15 cellular contexts compared by ENCODE assay signal in genomic region chr1:192439373-192440025, GRCh38.
A peak's percentile ranks its signal among the peaks of the same experiment; 100 is the strongest.
DNase-seq lines count a peak whose midpoint lies in the region; ATAC-seq, FAIRE-seq and TF ChIP-seq lines count a peak whose summit lies in the region.
"Had no signal": no experiment of that assay in that cellular context is flagged by ENCODE, and none has a peak within 500 bp of the region (broad histone marks: within the 10 kb centered on the region; RNA-seq: fewer than 3 reads in every experiment).

No MANE protein-coding gene starts in this region.

- H4K5ac ChIP-seq in mesendoderm (ENCODE audit: low read length), result no peak overlapping the region

- no peak overlapping the region for H3K18ac ChIP-seq in mesendoderm (ENCODE audit: low read length)

- FAIRE-seq in HepG2 (lab: Jason Lieb, UNC), result no peak

- no peak for TF ChIP-seq RAD21 in HepG2 (CRISPR knock-in tag; IDR thresholded peaks at IDR 0.05)

- H3K9me3 ChIP-seq in HepG2 (ENCODE audit: low read length), result no peaks in the 10 kb centered on the region
- no peaks in the 10 kb centered on the region for H3K9me3 ChIP-seq in right lobe of liver
- H3K9me3 ChIP-seq in SU-DHL-6 (ENCODE audit: insufficient read depth, low read length), result no peaks in the 10 kb centered on the region
- no peaks in the 10 kb centered on the region for H3K9me3 ChIP-seq in aorta (ENCODE audit: control insufficient read depth, low read length)
- H3K9me3 ChIP-seq: BE2C had no signal

- H4K20me1 ChIP-seq in HepG2 (ENCODE audit: insufficient read depth, low read length) (no peaks in the 10 kb centered on the region), SU-DHL-6 (ENCODE audit: low read depth, low read length) (no peaks in the 10 kb centered on the region)

- H3K79me2 ChIP-seq in HepG2 (ENCODE audit: insufficient read depth, low read length) (no peaks in the 10 kb centered on the region), SU-DHL-6 (ENCODE audit: insufficient read depth, low read length) (no peaks in the 10 kb centered on the region), mesendoderm (ENCODE audit: control insufficient read depth, insufficient read depth, low read length) (no peaks in the 10 kb centered on the region)

- H3K79me1 ChIP-seq in mesendoderm (ENCODE audit: low read length), result no peaks in the 10 kb centered on the region

- peaks cover 0 to 16% (median 4%) of the 10 kb centered on the region in 5 donors for H3K27me3 Mint-ChIP-seq in naive thymus-derived CD8-positive, alpha-beta T cell

- no peak overlapping the region for H3K4me3 Mint-ChIP-seq in naive thymus-derived CD8-positive, alpha-beta T cell
- H3K4me3 Mint-ChIP-seq: T-helper 2 cell treated with Interferon-gamma antibody and Interleukin-4, amounts not matched to agents 5 μg/mL and 100 μg/mL, for 36 hours had no signal

- H3K27ac ChIP-seq in HepG2 (ENCODE audit: extremely low read length, insufficient read depth, low read length), result no peak overlapping the region
- no peak overlapping the region for H3K27ac ChIP-seq in right lobe of liver
- H3K27ac ChIP-seq in SU-DHL-6 (ENCODE audit: low read depth, low read length), result no peak overlapping the region
- no peak overlapping the region for H3K27ac ChIP-seq in mesendoderm (ENCODE audit: low read depth, low read length)
- H3K27ac ChIP-seq in aorta (ENCODE audit: low read depth in 1 of 2, low read length in 2 of 2), result no peak overlapping the region

- in situ Hi-C loops in HepG2 (cut with HindIII; ENCODE audit: extremely low pct_ligation_motif_present, low pct_unique_long_range_greater_than_20kb), result no loop called here

- H2BK5ac ChIP-seq in mesendoderm (ENCODE audit: low read length), result no peak overlapping the region

- no peak overlapping the region for H3K4ac ChIP-seq in mesendoderm (ENCODE audit: low read depth, low read length)

- no peak overlapping the region for H3K56ac ChIP-seq in mesendoderm (ENCODE audit: low read length)

- no peaks in the 10 kb centered on the region for H3K9me3 Mint-ChIP-seq in naive thymus-derived CD8-positive, alpha-beta T cell
- H3K9me3 Mint-ChIP-seq: T-helper 2 cell treated with Interferon-gamma antibody and Interleukin-4, amounts not matched to agents 5 μg/mL and 100 μg/mL, for 36 hours had no signal

- H2AFZ ChIP-seq in HepG2 (ENCODE audit: low read length) (no peak overlapping the region), SU-DHL-6 (ENCODE audit: low read depth, low read length, severe bottlenecking) (peak overlapping the region; percentile 23)

- CTCF ChIA-PET in HepG2 (lab: Yijun Ruan, JAX; ENCODE audit: low intra/inter-chr PET ratio, low total read pairs), result no interaction called here

- no peak for ATAC-seq in HepG2
- ATAC-seq in right lobe of liver, result no peak
- ATAC-seq in aorta (ENCODE audit: low FRiP score), result no peak
- no peak for ATAC-seq in naive thymus-derived CD8-positive, alpha-beta T cell
- ATAC-seq in GM19463 (IDR thresholded peaks at IDR 0.05; ENCODE audit: unreplicated experiment), result no peak

- intact Hi-C loops in HepG2 (cut with micrococcal nuclease; ENCODE audit: unreplicated experiment), result no loop called here
- intact Hi-C loops in right lobe of liver (cut with DNase I), result no loop called here
- intact Hi-C loops in aorta (cut with DNase I), result no loop called here

- no peaks in the 10 kb centered on the region for H3K4me1 Mint-ChIP-seq in naive thymus-derived CD8-positive, alpha-beta T cell

- H3K4me2 ChIP-seq in HepG2 (ENCODE audit: low read depth, low read length) (no peak overlapping the region), SU-DHL-6 (ENCODE audit: low read depth, low read length, poor library complexity, severe bottlenecking) (no peak overlapping the region), mesendoderm (ENCODE audit: low read length) (no peak overlapping the region)

- H2AK5ac ChIP-seq in mesendoderm (ENCODE audit: low read length), result no peak overlapping the region

- H3K36me3 ChIP-seq in HepG2 (replicated peaks in 1 of 2; ENCODE audit: control insufficient read depth in 1 of 2, insufficient read depth in 2 of 2, low read length in 2 of 2), result no peaks in the 10 kb centered on the region
- no peaks in the 10 kb centered on the region for H3K36me3 ChIP-seq in right lobe of liver
- no peaks in the 10 kb centered on the region for H3K36me3 ChIP-seq in SU-DHL-6 (ENCODE audit: low read length)
- no peaks in the 10 kb centered on the region for H3K36me3 ChIP-seq in mesendoderm (ENCODE audit: control insufficient read depth, insufficient read depth, low read length)
- no peaks in the 10 kb centered on the region for H3K36me3 ChIP-seq in aorta (ENCODE audit: control insufficient read depth in 1 of 2, insufficient read depth in 2 of 2, low read length in 1 of 2)
- H3K36me3 ChIP-seq: BE2C had no signal

- H3K9ac ChIP-seq in HepG2 (ENCODE audit: insufficient read depth, low read depth, low read length) (no peak overlapping the region), SU-DHL-6 (ENCODE audit: low read length) (no peak overlapping the region), mesendoderm (ENCODE audit: low read length) (no peak overlapping the region)

- TF ChIP-seq EP300 in HepG2 (IDR thresholded peaks at IDR 0.05; ENCODE audit: low read depth in 2 of 2, low read length in 2 of 2) (no peak), HepG2 (CRISPR knock-in tag; IDR thresholded peaks at IDR 0.05; ENCODE audit: borderline replicate concordance) (no peak)

- H2BK15ac ChIP-seq in mesendoderm (replicated peaks; ENCODE audit: low read depth), result no peak overlapping the region

- H3K36me3 Mint-ChIP-seq in naive thymus-derived CD8-positive, alpha-beta T cell, result no peaks in the 10 kb centered on the region

- WGBS in HepG2 (ENCODE audit: low lambda C conversion rate), result 3% methylated on average over 6 of the region's 6 CpGs
- WGBS in right lobe of liver (ENCODE audit: insufficient coverage, low coverage, low lambda C conversion rate, missing lambda C conversion rate), result 40% methylated on average over 5 of the region's 6 CpGs
- no CpG with 5 or more reads among the region's 6 CpGs for WGBS in mesendoderm (ENCODE audit: extremely low coverage, insufficient coverage, low lambda C conversion rate)
- 76 to 77% methylated on average over 6 of the region's 6 CpGs for WGBS in aorta, 2 donors

- TF ChIP-seq CTCF in HepG2 (CRISPR knock-in tag; IDR thresholded peaks at IDR 0.05) (no peak), right lobe of liver (IDR thresholded peaks at IDR 0.05) (no peak), SU-DHL-6 (IDR thresholded peaks at IDR 0.05; ENCODE audit: insufficient read depth, low read length, poor library complexity, severe bottlenecking) (no peak), fibroblast of the aortic adventitia (IDR thresholded peaks at IDR 0.05; ENCODE audit: insufficient read depth, low read length) (no peak)

- no peak overlapping the region for H2BK120ac ChIP-seq in mesendoderm (ENCODE audit: low read depth, low read length)

- no peak overlapping the region for H3K27ac Mint-ChIP-seq in naive thymus-derived CD8-positive, alpha-beta T cell
- H3K27ac Mint-ChIP-seq: T-helper 2 cell treated with Interferon-gamma antibody and Interleukin-4, amounts not matched to agents 5 μg/mL and 100 μg/mL, for 36 hours had no signal

- no peaks in the 10 kb centered on the region; a peak in 1 of 5 replicates for H3K27me3 ChIP-seq in HepG2 (ENCODE audit: control insufficient read depth in 1 of 2, insufficient read depth in 2 of 2, low read length in 2 of 2)
- no peaks in the 10 kb centered on the region for H3K27me3 ChIP-seq in right lobe of liver
- H3K27me3 ChIP-seq in SU-DHL-6 (ENCODE audit: low read length), result no peaks in the 10 kb centered on the region
- H3K27me3 ChIP-seq in mesendoderm (ENCODE audit: insufficient read depth, low read length, poor library complexity), result no peaks in the 10 kb centered on the region
- H3K27me3 ChIP-seq in aorta (ENCODE audit: control insufficient read depth in 1 of 2, insufficient read depth in 2 of 2, low read length in 1 of 2), result no peaks in the 10 kb centered on the region
- H3K27me3 ChIP-seq: BE2C had no signal

- DNase-seq in HepG2 (ENCODE audit: low spot score) (peak; percentile 5), right lobe of liver (no peak), fibroblast of the aortic adventitia (ENCODE audit: low read depth) (peak; percentile 60), mesendoderm (no peak), aorta (no peak)
- DNase-seq in naive thymus-derived CD8-positive, alpha-beta T cell, result no peak
- DNase-seq: amygdala; BE2C; erythroblast; NCI-H187 treated with DMSO at 0.1 percent for 48 hours; nucleus accumbens; stimulated activated CD4-positive, alpha-beta T cell treated with anti-CD3 and anti-CD28 coated beads, Interleukin-4, amount 100 ng/mL, for 1 hour had no signal

- TF ChIP-seq POLR2A in HepG2 (IDR thresholded peaks at IDR 0.05; ENCODE audit: insufficient read depth in 1 of 2, low read depth in 2 of 2, low read length in 2 of 2), result no peak
- no peak for TF ChIP-seq POLR2A in right lobe of liver (IDR thresholded peaks at IDR 0.05)

- H3K4me3 ChIP-seq in HepG2 (replicated peaks in 1 of 3; ENCODE audit: insufficient read depth in 1 of 3, low read depth in 2 of 3, low read length in 3 of 3) (no peak overlapping the region), right lobe of liver (no peak overlapping the region), SU-DHL-6 (ENCODE audit: insufficient read depth, low read length, poor library complexity, severe bottlenecking) (no peak overlapping the region), fibroblast of the aortic adventitia (ENCODE audit: low read depth, low read length) (no peak overlapping the region), mesendoderm (ENCODE audit: low read length) (no peak overlapping the region), aorta (ENCODE audit: low read length in 2 of 2) (no peak overlapping the region)

- H3F3A ChIP-seq in SU-DHL-6 (ENCODE audit: insufficient read depth), result no peaks in the 10 kb centered on the region

- BruUV-seq in HepG2 (replicated peaks; lab: Mats Ljungman, UMichigan), result no TSS peak

- no peak overlapping the region for H4K8ac ChIP-seq in mesendoderm (ENCODE audit: low read depth, low read length)

- H3K4me1 ChIP-seq in HepG2 (ENCODE audit: insufficient read depth, low read length) (no peaks in the 10 kb centered on the region), right lobe of liver (no peaks in the 10 kb centered on the region), mesendoderm (ENCODE audit: control insufficient read depth, low read depth, low read length) (no peaks in the 10 kb centered on the region), aorta (ENCODE audit: control insufficient read depth in 1 of 2, insufficient read depth in 2 of 2, low read length in 2 of 2) (no peaks in the 10 kb centered on the region)
- H3K4me1 ChIP-seq: BE2C had no signal

- H3K23ac ChIP-seq in mesendoderm (ENCODE audit: low read length), result no peak overlapping the region

- POLR2A ChIA-PET in HepG2 (lab: Yijun Ruan, JAX), result no interaction called here
- POLR2A ChIA-PET in naive thymus-derived CD8-positive, alpha-beta T cell (lab: Charles Lee), result no interaction called here

- H3K9me2 ChIP-seq in SU-DHL-6 (replicated peaks; ENCODE audit: insufficient read depth, low read length), result no peaks in the 10 kb centered on the region

TF ChIP-seq in HepG2, 621 proteins besides CTCF, POLR2A, EP300 and RAD21 (continues in another document):
- no peak for TF ChIP-seq ZNF777 (CRISPR knock-in tag; IDR thresholded peaks at IDR 0.05)
- no peak for TF ChIP-seq SNAPC5 (CRISPR knock-in tag; IDR thresholded peaks at IDR 0.05; ENCODE audit: borderline replicate concordance)
- no peak for TF ChIP-seq ZFY (CRISPR knock-in tag; IDR thresholded peaks at IDR 0.05)

Comparison
In these comparisons a context has a peak if more than half of its experiments do, and no peak if none do; other contexts are left out.
1. DNase-seq: peak in HepG2 (single experiment) and fibroblast of the aortic adventitia (single experiment); none in right lobe of liver (0 of 3), mesendoderm (single experiment), aorta (0 of 2) and naive thymus-derived CD8-positive, alpha-beta T cell (0 of 10).